In the genomic region with DNA sequence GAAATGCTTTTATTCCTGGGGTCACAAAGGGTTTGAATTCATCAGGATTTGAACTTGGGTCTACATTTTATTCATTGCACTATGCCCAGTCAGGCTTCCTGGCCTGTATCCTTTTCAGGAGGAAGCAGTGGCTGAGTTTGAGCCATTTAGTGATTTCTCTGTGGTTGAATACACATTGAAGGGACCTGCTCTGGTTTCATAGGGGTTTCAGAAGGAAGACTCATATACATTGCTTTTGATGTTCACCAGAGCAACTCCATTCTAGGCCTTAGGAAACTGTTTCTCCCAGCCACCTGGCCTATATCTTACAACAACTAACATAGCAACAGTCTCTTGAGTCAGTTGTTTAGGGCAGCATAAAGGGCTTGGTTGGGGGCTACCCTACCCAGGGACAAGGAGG, we compare ENCODE assay signal across 19 cellular contexts.
A peak's percentile ranks its signal among the peaks of the same experiment; 100 is the strongest.
DNase-seq lines count a peak whose midpoint lies in the region; ATAC-seq lines count a peak whose summit lies in the region.
"Had no signal": no experiment of that assay in that cellular context is flagged by ENCODE, and none has a peak within 500 bp of the region (broad histone marks: within the 10 kb centered on the region; RNA-seq: fewer than 3 reads in every experiment).

No MANE protein-coding gene starts in this region.

- ATAC-seq in GM19467 (IDR thresholded peaks at IDR 0.05; ENCODE audit: unreplicated experiment), result peak; percentile 50
- ATAC-seq in HG02870 (IDR thresholded peaks at IDR 0.05; ENCODE audit: unreplicated experiment), result peak; percentile 94
- peak; percentile 58 for ATAC-seq in HG03354 (IDR thresholded peaks at IDR 0.05; ENCODE audit: poor library complexity, severe bottlenecking, unreplicated experiment)
- ATAC-seq in GM21447 (IDR thresholded peaks at IDR 0.05; ENCODE audit: unreplicated experiment), result no peak
- no peak for ATAC-seq in HG03378 (IDR thresholded peaks at IDR 0.05; ENCODE audit: unreplicated experiment)
- ATAC-seq: GM23338, SK-N-SH treated with all-trans-retinoic acid at 6 μM for 48 hours had no signal

- no peak for DNase-seq in NCI-H128 (lab: John Stamatoyannopoulos, UW; ENCODE audit: unreplicated experiment)
- no peak for DNase-seq in Ammon's horn (ENCODE audit: low spot score)
- DNase-seq: Caco-2; CD4-positive, CD25-positive, alpha-beta regulatory T cell; DMS153; EL; NCI-H1417; NCI-H187 treated with DMSO at 0.1 percent for 48 hours; NCI-H446; NCI-H69; NK-92 treated with Interleukin-12 subunit alpha and Interleukin-12 subunit beta, amount 100 ng/mL, for 24 hours; SHP77 treated with DMSO at 0.1 percent for 48 hours had no signal

Comparison
In these comparisons a context has a peak if more than half of its experiments do, and no peak if none do; other contexts are left out.
1. ATAC-seq: peak in GM19467 (single experiment), HG02870 (single experiment) and HG03354 (single experiment); none in GM21447 (single experiment) and HG03378 (single experiment).